In genomic region chr6:41071923-41072835, GRCh38 we compare ENCODE assay signal across 1 cellular context.
TF ChIP-seq lines count a peak whose summit lies in the region.

Gene OARD1 (minus strand): TSS chr6:41072356. CDS start chr6:41071634, 722 bp downstream.

TF ChIP-seq in HepG2, 621 proteins besides CTCF, POLR2A, EP300 and RAD21 (continued from another document and continues in another):
- TF ChIP-seq ZBTB39 (CRISPR knock-in tag; IDR thresholded peaks at IDR 0.05) = no peak
- peak; percentile 66; the same call in 1 of the 2 replicates for TF ChIP-seq ZNF503 (CRISPR knock-in tag; IDR thresholded peaks at IDR 0.05)
- no peak for TF ChIP-seq RORA (CRISPR knock-in tag; IDR thresholded peaks at IDR 0.05)
- TF ChIP-seq ZNF276 (CRISPR knock-in tag; IDR thresholded peaks at IDR 0.05; ENCODE audit: low read depth) = no peak
- peak; percentile 97 for TF ChIP-seq ELF1 (CRISPR knock-in tag; IDR thresholded peaks at IDR 0.05)
- TF ChIP-seq ZNF615 (CRISPR knock-in tag; IDR thresholded peaks at IDR 0.05; ENCODE audit: borderline replicate concordance) = no peak
- TF ChIP-seq ZNF720 (CRISPR knock-in tag; IDR thresholded peaks at IDR 0.05) = no peak
- TF ChIP-seq ZNF333 (CRISPR knock-in tag; IDR thresholded peaks at IDR 0.05; ENCODE audit: borderline replicate concordance) = no peak
- peak; percentile 52; the same call in 1 of the 2 replicates for TF ChIP-seq ZNF747 (CRISPR knock-in tag; IDR thresholded peaks at IDR 0.05; ENCODE audit: borderline replicate concordance)
- TF ChIP-seq ATF3 (CRISPR knock-in tag; IDR thresholded peaks at IDR 0.05) = no peak
- no peak for TF ChIP-seq ZFP36L2 (CRISPR knock-in tag; IDR thresholded peaks at IDR 0.05)
- no peak for TF ChIP-seq REST (IDR thresholded peaks at IDR 0.05; ENCODE audit: borderline replicate concordance in 1 of 2, low read depth in 1 of 2, low read length in 2 of 2)
- 0 out of 2 replicates have a peak, but pooled peaks have one; percentile 57 for TF ChIP-seq CENPBD1 (CRISPR knock-in tag; IDR thresholded peaks at IDR 0.05; ENCODE audit: borderline replicate concordance, low read depth)
- 0 out of 2 replicates have a peak, but pooled peaks have one; percentile 64 for TF ChIP-seq LCORL (IDR thresholded peaks at IDR 0.05)
- TF ChIP-seq LCORL (CRISPR knock-in tag; IDR thresholded peaks at IDR 0.05) = peak; percentile 69; the same call in 1 of the 2 replicates
- peak; percentile 96 for TF ChIP-seq E2F1 (CRISPR knock-in tag; IDR thresholded peaks at IDR 0.05)
- TF ChIP-seq CERS6 (CRISPR knock-in tag; IDR thresholded peaks at IDR 0.05) = peak; percentile 80
- TF ChIP-seq GFI1 (CRISPR knock-in tag; IDR thresholded peaks at IDR 0.05; ENCODE audit: borderline replicate concordance) = no peak
- peak; percentile 40 for TF ChIP-seq ZBTB40 (IDR thresholded peaks at IDR 0.05)
- 0 out of 2 replicates have a peak, but pooled peaks have one; percentile 27 for TF ChIP-seq ZBTB40 (CRISPR knock-in tag; IDR thresholded peaks at IDR 0.05)
- TF ChIP-seq SPEN (CRISPR knock-in tag; IDR thresholded peaks at IDR 0.05; ENCODE audit: low read depth) = peak; percentile 56
- TF ChIP-seq CCDC6 (CRISPR knock-in tag; IDR thresholded peaks at IDR 0.05) = peak; percentile 57; the same call in 1 of the 2 replicates
- TF ChIP-seq ZNF326 (CRISPR knock-in tag; IDR thresholded peaks at IDR 0.05; ENCODE audit: borderline replicate concordance) = no peak
- TF ChIP-seq ZNF552 (CRISPR knock-in tag; IDR thresholded peaks at IDR 0.05; ENCODE audit: borderline replicate concordance) = peak; percentile 50; the same call in 1 of the 2 replicates
